Comparison of ENCODE assay signal across 1 cellular context in genomic region chr5:174327317-174327864, GRCh38.
TF ChIP-seq lines count a peak whose summit lies in the region.

No MANE protein-coding gene starts in this region.

TF ChIP-seq in HEK293, 187 proteins besides CTCF, POLR2A, EP300 and RAD21 (continued from another document and continues in another):
- TF ChIP-seq ZNF76 (tag by site-specific recombination; IDR thresholded peaks at IDR 0.05; ENCODE audit: borderline replicate concordance, low read depth) (peak; percentile 45; the same call in 1 of the 2 replicates), ZNF138 (tag by site-specific recombination; IDR thresholded peaks at IDR 0.05; ENCODE audit: borderline replicate concordance) (no peak), KLF10 (tag by site-specific recombination; IDR thresholded peaks at IDR 0.05) (peak; percentile 64), ZSCAN30 (tag by site-specific recombination; IDR thresholded peaks at IDR 0.05) (peak; percentile 98), ZSCAN18 (tag by site-specific recombination; IDR thresholded peaks at IDR 0.05) (no peak), PRDM6 (tag by site-specific recombination; IDR thresholded peaks at IDR 0.05) (0 out of 2 replicates have a peak, but pooled peaks have one; percentile 14), ZNF501 (tag by site-specific recombination; IDR thresholded peaks at IDR 0.05) (peak; percentile 77), ZNF677 (tag by site-specific recombination; IDR thresholded peaks at IDR 0.05) (no peak), ZNF701 (tag by site-specific recombination; IDR thresholded peaks at IDR 0.05) (no peak), ZNF623 (tag by site-specific recombination; IDR thresholded peaks at IDR 0.05) (no peak), ZNF449 (tag by site-specific recombination; IDR thresholded peaks at IDR 0.05) (peak; percentile 41; the same call in 1 of the 2 replicates), HIC1 (tag by site-specific recombination; IDR thresholded peaks at IDR 0.05) (peak; percentile 88), RBAK (tag by site-specific recombination; IDR thresholded peaks at IDR 0.05) (no peak), ZEB2 (tag by site-specific recombination; IDR thresholded peaks at IDR 0.05) (peak; percentile 77), ZBTB17 (tag by site-specific recombination; IDR thresholded peaks at IDR 0.05) (peak; percentile 94), SP3 (tag by site-specific recombination; IDR thresholded peaks at IDR 0.05) (no peak), ZNF266 (tag by site-specific recombination; IDR thresholded peaks at IDR 0.05; ENCODE audit: low read depth) (no peak), ZNF549 (tag by site-specific recombination; IDR thresholded peaks at IDR 0.05) (no peak), ZNF354C (tag by site-specific recombination; IDR thresholded peaks at IDR 0.05; ENCODE audit: borderline replicate concordance, low read depth) (no peak), MZF1 (tag by site-specific recombination; IDR thresholded peaks at IDR 0.05; ENCODE audit: borderline replicate concordance) (no peak), GFI1B (tag by site-specific recombination; IDR thresholded peaks at IDR 0.05) (no peak), ZNF398 (tag by site-specific recombination; IDR thresholded peaks at IDR 0.05) (no peak), ZNF837 (tag by site-specific recombination; IDR thresholded peaks at IDR 0.05) (no peak), ZBTB20 (tag by site-specific recombination; IDR thresholded peaks at IDR 0.05) (no peak), AEBP2 (tag by site-specific recombination; IDR thresholded peaks at IDR 0.05; ENCODE audit: borderline replicate concordance) (no peak), BCL11B (tag by site-specific recombination; IDR thresholded peaks at IDR 0.05; ENCODE audit: low read depth) (no peak), ZBTB6 (tag by site-specific recombination; IDR thresholded peaks at IDR 0.05) (no peak), ZNF777 (tag by site-specific recombination; IDR thresholded peaks at IDR 0.05; ENCODE audit: borderline replicate concordance) (no peak), ZNF221 (tag by site-specific recombination; IDR thresholded peaks at IDR 0.05; ENCODE audit: borderline replicate concordance) (no peak), ZNF335 (tag by site-specific recombination; conservative IDR thresholded peaks at IDR 0.05) (peak; percentile 58), ZNF629 (tag by site-specific recombination; IDR thresholded peaks at IDR 0.05) (peak; percentile 77), ZNF558 (tag by site-specific recombination; IDR thresholded peaks at IDR 0.05) (no peak), HOXD13 (CRISPR knock-in tag; IDR thresholded peaks at IDR 0.05; ENCODE audit: borderline replicate concordance) (no peak), INSM2 (tag by site-specific recombination; IDR thresholded peaks at IDR 0.05) (peak; percentile 64), SETDB1 (IDR thresholded peaks at IDR 0.05; ENCODE audit: insufficient read length, low read length) (no peak), ZNF302 (tag by site-specific recombination; IDR thresholded peaks at IDR 0.05; ENCODE audit: low read depth) (no peak), ZNF24 (tag by site-specific recombination; IDR thresholded peaks at IDR 0.05) (peak; percentile 78), ZSCAN5A (tag by site-specific recombination; IDR thresholded peaks at IDR 0.05) (no peak), ZNF843 (tag by site-specific recombination; IDR thresholded peaks at IDR 0.05) (peak; percentile 72), ZNF610 (tag by site-specific recombination; IDR thresholded peaks at IDR 0.05; ENCODE audit: borderline replicate concordance) (no peak), ZNF768 (tag by site-specific recombination; IDR thresholded peaks at IDR 0.05) (no peak), ZBTB21 (tag by site-specific recombination; IDR thresholded peaks at IDR 0.05) (peak; percentile 71), PRDM1 (tag by site-specific recombination; IDR thresholded peaks at IDR 0.05) (no peak), ZNF114 (tag by site-specific recombination; IDR thresholded peaks at IDR 0.05) (no peak), ZNF366 (tag by site-specific recombination; conservative IDR thresholded peaks at IDR 0.05) (peak; percentile 36; the same call in 1 of the 2 replicates), ZBTB1 (tag by site-specific recombination; IDR thresholded peaks at IDR 0.05) (no peak), ZNF692 (tag by site-specific recombination; IDR thresholded peaks at IDR 0.05) (no peak; the same call in 1 of the 2 replicates), ZNF423 (tag by site-specific recombination; IDR thresholded peaks at IDR 0.05) (no peak), ZNF660 (tag by site-specific recombination; IDR thresholded peaks at IDR 0.05) (peak; percentile 94), ZNF426 (tag by site-specific recombination; IDR thresholded peaks at IDR 0.05) (no peak), ZNF600 (tag by site-specific recombination; IDR thresholded peaks at IDR 0.05) (0 out of 2 replicates have a peak, but pooled peaks have one; percentile 47), ZBTB8A (tag by site-specific recombination; IDR thresholded peaks at IDR 0.05) (peak; percentile 97), ZFP37 (tag by site-specific recombination; IDR thresholded peaks at IDR 0.05) (peak; percentile 86)
